8 cellular contexts compared by ENCODE assay signal in the genomic region with DNA sequence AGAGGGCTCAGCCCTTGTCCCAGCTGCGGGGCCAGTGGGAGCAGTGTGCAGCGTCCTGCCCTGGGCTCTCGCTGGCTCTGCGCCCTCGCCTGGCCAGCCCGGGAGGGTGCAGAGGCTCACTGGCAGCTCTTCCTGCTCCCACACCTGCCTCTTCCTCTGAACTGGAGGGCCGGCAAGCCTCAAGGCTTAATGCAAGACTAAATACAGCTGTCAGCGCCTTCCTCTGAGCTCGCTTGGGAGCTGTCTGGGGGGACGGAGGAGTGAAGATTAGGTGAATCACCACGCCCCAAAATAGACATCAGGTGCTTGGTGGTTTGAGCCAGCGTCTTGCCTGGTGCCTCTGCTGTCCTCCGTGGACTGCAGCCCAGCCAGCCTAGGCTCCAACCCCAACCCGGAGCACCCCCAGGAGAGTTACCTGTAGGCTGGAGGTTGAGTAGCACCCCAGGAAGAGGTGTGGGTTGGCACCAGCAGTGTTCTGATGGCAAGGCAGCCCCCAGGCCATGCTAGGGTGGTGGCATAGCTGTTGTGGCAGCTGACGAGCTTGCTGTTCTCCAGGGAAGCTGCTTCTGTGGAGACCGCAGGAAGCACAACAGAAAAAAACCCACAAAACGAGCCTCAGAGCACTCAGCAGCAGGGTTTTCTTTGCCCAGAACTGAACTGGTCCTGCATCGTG.
DNase-seq lines count a peak whose midpoint lies in the region; ATAC-seq and TF ChIP-seq lines count a peak whose summit lies in the region.

No MANE protein-coding gene starts in this region.

- H3K36me3 Mint-ChIP-seq in activated naive CD8-positive, alpha-beta T cell treated with anti-CD3 and anti-CD28 coated beads, Interleukin-2, amount 50 U/mL, for 24 hours (ENCODE audit: low read depth): no peaks in the 10 kb centered on the region

- ATAC-seq in activated naive CD8-positive, alpha-beta T cell treated with anti-CD3 and anti-CD28 coated beads, Interleukin-2, amount 50 U/mL, for 24 hours: peak; percentile 95

- no peak overlapping the region for H3K27ac Mint-ChIP-seq in activated naive CD8-positive, alpha-beta T cell treated with anti-CD3 and anti-CD28 coated beads, Interleukin-2, amount 50 U/mL, for 24 hours

- H3K4me3 Mint-ChIP-seq in activated naive CD8-positive, alpha-beta T cell treated with anti-CD3 and anti-CD28 coated beads, Interleukin-2, amount 50 U/mL, for 24 hours: no peak overlapping the region

- H3K9me3 Mint-ChIP-seq in activated naive CD8-positive, alpha-beta T cell treated with anti-CD3 and anti-CD28 coated beads, Interleukin-2, amount 50 U/mL, for 24 hours: no peaks in the 10 kb centered on the region

- H3K27me3 Mint-ChIP-seq in activated naive CD8-positive, alpha-beta T cell treated with anti-CD3 and anti-CD28 coated beads, Interleukin-2, amount 50 U/mL, for 24 hours: no peaks in the 10 kb centered on the region

- H3K4me3 ChIP-seq in GM12875 (ENCODE audit: low read depth, low read length) (peak overlapping the region; percentile 13), HFF-Myc (replicated peaks; ENCODE audit: low read depth, low read length) (no peak overlapping the region)

- TF ChIP-seq CTCF in GM12875 (IDR thresholded peaks at IDR 0.05; ENCODE audit: borderline replicate concordance, insufficient read depth, low read depth, low read length) (peak; percentile 98), HFF-Myc (IDR thresholded peaks at IDR 0.05; ENCODE audit: low read depth, low read length, missing control alignments) (peak; percentile 75)

- H3K4me1 Mint-ChIP-seq in activated naive CD8-positive, alpha-beta T cell treated with anti-CD3 and anti-CD28 coated beads, Interleukin-2, amount 50 U/mL, for 24 hours: peaks cover 9% of the 10 kb centered on the region

- DNase-seq in HFF-Myc (ENCODE audit: extremely low read depth, low read depth): no peak
- DNase-seq in NAMALWA (ENCODE audit: low spot score): peak; percentile 95
- DNase-seq in SW 1271 (lab: John Stamatoyannopoulos, UW): peak; percentile 16 to 42
- peak; percentile 69 for DNase-seq in activated naive CD8-positive, alpha-beta T cell treated with anti-CD3 and anti-CD28 coated beads, Interleukin-2, amount 50 U/mL, for 24 hours
- peak; percentile 97 for DNase-seq in iPS-NIHi7 (ENCODE audit: extremely low spot score)
- peak; percentile 70 for DNase-seq in stimulated activated CD4-positive, alpha-beta T cell treated with anti-CD3 and anti-CD28 coated beads, Interleukin-1b, Interleukin-23, amount 100 ng/mL, for 48 hours
- DNase-seq in NK-92 treated with Interleukin-12 subunit alpha and Interleukin-12 subunit beta, amount 100 ng/mL, for 24 hours (lab: John Stamatoyannopoulos, UW): no peak

Comparison
In these comparisons a context has a peak if more than half of its experiments do, and no peak if none do; other contexts are left out.
1. DNase-seq: peak in NAMALWA (single experiment), SW 1271 (2 of 2), activated naive CD8-positive, alpha-beta T cell treated with anti-CD3 and anti-CD28 coated beads, Interleukin-2, amount 50 U/mL, for 24 hours (single experiment), iPS-NIHi7 (single experiment) and stimulated activated CD4-positive, alpha-beta T cell treated with anti-CD3 and anti-CD28 coated beads, Interleukin-1b, Interleukin-23, amount 100 ng/mL, for 48 hours (single experiment); none in HFF-Myc (single experiment) and NK-92 treated with Interleukin-12 subunit alpha and Interleukin-12 subunit beta, amount 100 ng/mL, for 24 hours (single experiment).